1 cellular context compared by ENCODE assay signal in the genomic region with DNA sequence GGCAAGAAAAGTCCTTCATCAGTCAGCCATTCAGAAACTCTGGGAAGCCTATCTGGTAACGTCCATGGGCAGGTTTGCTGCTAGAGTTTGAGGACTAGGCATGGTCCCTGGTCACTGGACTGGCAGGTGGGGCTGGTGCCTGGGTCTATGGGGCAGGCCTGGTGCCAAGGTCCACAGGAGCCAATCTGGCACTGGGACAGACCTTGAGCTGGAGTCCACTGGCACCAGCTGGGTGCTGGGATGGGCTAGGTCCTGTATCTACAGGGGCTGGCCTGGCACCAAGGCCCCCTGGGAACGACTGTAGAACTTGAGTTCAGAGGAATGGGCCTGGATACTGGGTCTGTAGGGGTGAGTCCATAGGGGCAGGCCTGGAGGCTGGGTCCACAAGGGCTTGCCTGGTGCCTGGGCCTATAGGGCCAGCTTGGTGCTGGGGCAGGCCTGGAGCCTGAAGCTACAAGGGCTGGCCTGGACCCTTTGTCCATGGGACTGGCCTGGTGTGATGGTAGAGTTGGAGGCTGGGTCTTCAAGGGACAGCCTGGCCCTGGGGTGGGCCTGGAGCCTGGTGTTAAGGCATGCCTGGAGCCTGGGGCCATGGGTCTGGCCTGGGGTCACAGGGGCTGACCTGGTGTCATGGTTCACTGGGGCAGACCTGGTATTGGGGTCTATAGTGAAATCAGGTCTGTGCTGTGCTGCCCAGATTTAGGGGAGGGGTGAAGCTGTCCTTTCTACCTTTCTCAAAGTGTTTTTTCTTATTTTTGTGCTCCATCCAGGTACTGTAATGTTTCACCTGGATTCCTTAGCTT.
TF ChIP-seq lines count a peak whose summit lies in the region.

No MANE protein-coding gene starts in this region.

TF ChIP-seq in HepG2, 621 proteins besides CTCF, POLR2A, EP300 and RAD21 (continued from another document and continues in another):
- TF ChIP-seq, protein P1, sequence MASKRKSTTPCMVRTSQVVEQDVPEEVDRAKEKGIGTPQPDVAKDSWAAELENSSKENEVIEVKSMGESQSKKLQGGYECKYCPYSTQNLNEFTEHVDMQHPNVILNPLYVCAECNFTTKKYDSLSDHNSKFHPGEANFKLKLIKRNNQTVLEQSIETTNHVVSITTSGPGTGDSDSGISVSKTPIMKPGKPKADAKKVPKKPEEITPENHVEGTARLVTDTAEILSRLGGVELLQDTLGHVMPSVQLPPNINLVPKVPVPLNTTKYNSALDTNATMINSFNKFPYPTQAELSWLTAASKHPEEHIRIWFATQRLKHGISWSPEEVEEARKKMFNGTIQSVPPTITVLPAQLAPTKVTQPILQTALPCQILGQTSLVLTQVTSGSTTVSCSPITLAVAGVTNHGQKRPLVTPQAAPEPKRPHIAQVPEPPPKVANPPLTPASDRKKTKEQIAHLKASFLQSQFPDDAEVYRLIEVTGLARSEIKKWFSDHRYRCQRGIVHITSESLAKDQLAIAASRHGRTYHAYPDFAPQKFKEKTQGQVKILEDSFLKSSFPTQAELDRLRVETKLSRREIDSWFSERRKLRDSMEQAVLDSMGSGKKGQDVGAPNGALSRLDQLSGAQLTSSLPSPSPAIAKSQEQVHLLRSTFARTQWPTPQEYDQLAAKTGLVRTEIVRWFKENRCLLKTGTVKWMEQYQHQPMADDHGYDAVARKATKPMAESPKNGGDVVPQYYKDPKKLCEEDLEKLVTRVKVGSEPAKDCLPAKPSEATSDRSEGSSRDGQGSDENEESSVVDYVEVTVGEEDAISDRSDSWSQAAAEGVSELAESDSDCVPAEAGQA (IDR thresholded peaks at IDR 0.05; ENCODE audit: low read depth): no peak
- TF ChIP-seq, protein P1 (CRISPR knock-in tag; IDR thresholded peaks at IDR 0.05; ENCODE audit: borderline replicate concordance): no peak
- TF ChIP-seq, protein P2, sequence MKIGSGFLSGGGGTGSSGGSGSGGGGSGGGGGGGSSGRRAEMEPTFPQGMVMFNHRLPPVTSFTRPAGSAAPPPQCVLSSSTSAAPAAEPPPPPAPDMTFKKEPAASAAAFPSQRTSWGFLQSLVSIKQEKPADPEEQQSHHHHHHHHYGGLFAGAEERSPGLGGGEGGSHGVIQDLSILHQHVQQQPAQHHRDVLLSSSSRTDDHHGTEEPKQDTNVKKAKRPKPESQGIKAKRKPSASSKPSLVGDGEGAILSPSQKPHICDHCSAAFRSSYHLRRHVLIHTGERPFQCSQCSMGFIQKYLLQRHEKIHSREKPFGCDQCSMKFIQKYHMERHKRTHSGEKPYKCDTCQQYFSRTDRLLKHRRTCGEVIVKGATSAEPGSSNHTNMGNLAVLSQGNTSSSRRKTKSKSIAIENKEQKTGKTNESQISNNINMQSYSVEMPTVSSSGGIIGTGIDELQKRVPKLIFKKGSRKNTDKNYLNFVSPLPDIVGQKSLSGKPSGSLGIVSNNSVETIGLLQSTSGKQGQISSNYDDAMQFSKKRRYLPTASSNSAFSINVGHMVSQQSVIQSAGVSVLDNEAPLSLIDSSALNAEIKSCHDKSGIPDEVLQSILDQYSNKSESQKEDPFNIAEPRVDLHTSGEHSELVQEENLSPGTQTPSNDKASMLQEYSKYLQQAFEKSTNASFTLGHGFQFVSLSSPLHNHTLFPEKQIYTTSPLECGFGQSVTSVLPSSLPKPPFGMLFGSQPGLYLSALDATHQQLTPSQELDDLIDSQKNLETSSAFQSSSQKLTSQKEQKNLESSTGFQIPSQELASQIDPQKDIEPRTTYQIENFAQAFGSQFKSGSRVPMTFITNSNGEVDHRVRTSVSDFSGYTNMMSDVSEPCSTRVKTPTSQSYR (CRISPR knock-in tag; IDR thresholded peaks at IDR 0.05; ENCODE audit: borderline replicate concordance): no peak
- TF ChIP-seq KDM4B (CRISPR knock-in tag; IDR thresholded peaks at IDR 0.05) (no peak), AGO1 (IDR thresholded peaks at IDR 0.05; ENCODE audit: low read depth, low read length, poor library complexity, severe bottlenecking) (no peak), ZNF264 (CRISPR knock-in tag; IDR thresholded peaks at IDR 0.05) (no peak), KAT8 (CRISPR knock-in tag; IDR thresholded peaks at IDR 0.05) (no peak), ZSCAN21 (CRISPR knock-in tag; IDR thresholded peaks at IDR 0.05; ENCODE audit: borderline replicate concordance) (no peak), NRL (CRISPR knock-in tag; IDR thresholded peaks at IDR 0.05; ENCODE audit: borderline replicate concordance) (0 out of 2 replicates have a peak, but pooled peaks have one; percentile 26), EED (CRISPR knock-in tag; IDR thresholded peaks at IDR 0.05) (peak; percentile 41; the same call in 1 of the 2 replicates), JUND (CRISPR knock-in tag; IDR thresholded peaks at IDR 0.05) (no peak), ZNF720 (CRISPR knock-in tag; IDR thresholded peaks at IDR 0.05) (no peak), TEAD2 (CRISPR knock-in tag; IDR thresholded peaks at IDR 0.05) (no peak), RXRA (CRISPR knock-in tag; IDR thresholded peaks at IDR 0.05) (0 out of 2 replicates have a peak, but pooled peaks have one; percentile 38), ZNF607 (CRISPR knock-in tag; IDR thresholded peaks at IDR 0.05; ENCODE audit: borderline replicate concordance) (no peak), KMT2A (CRISPR knock-in tag; IDR thresholded peaks at IDR 0.05) (no peak), ELF4 (CRISPR knock-in tag; IDR thresholded peaks at IDR 0.05; ENCODE audit: borderline replicate concordance) (no peak), ZNF512B (CRISPR knock-in tag; IDR thresholded peaks at IDR 0.05; ENCODE audit: borderline replicate concordance) (no peak), ATF7-NPFF (CRISPR knock-in tag; IDR thresholded peaks at IDR 0.05; ENCODE audit: low read depth) (no peak), TRIM24 (CRISPR knock-in tag; IDR thresholded peaks at IDR 0.05) (no peak), MLXIP (CRISPR knock-in tag; IDR thresholded peaks at IDR 0.05; ENCODE audit: borderline replicate concordance) (no peak), ZNF232 (CRISPR knock-in tag; IDR thresholded peaks at IDR 0.05; ENCODE audit: borderline replicate concordance) (no peak), ZFY (CRISPR knock-in tag; IDR thresholded peaks at IDR 0.05) (peak; percentile 39; the same call in 1 of the 2 replicates), GTF2F1 (IDR thresholded peaks at IDR 0.05; ENCODE audit: low read length) (no peak)
- TF ChIP-seq, protein P3, sequence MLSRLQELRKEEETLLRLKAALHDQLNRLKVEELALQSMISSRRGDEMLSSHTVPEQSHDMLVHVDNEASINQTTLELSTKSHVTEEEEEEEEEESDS (CRISPR knock-in tag; IDR thresholded peaks at IDR 0.05; ENCODE audit: borderline replicate concordance): no peak
- TF ChIP-seq, protein P4, sequence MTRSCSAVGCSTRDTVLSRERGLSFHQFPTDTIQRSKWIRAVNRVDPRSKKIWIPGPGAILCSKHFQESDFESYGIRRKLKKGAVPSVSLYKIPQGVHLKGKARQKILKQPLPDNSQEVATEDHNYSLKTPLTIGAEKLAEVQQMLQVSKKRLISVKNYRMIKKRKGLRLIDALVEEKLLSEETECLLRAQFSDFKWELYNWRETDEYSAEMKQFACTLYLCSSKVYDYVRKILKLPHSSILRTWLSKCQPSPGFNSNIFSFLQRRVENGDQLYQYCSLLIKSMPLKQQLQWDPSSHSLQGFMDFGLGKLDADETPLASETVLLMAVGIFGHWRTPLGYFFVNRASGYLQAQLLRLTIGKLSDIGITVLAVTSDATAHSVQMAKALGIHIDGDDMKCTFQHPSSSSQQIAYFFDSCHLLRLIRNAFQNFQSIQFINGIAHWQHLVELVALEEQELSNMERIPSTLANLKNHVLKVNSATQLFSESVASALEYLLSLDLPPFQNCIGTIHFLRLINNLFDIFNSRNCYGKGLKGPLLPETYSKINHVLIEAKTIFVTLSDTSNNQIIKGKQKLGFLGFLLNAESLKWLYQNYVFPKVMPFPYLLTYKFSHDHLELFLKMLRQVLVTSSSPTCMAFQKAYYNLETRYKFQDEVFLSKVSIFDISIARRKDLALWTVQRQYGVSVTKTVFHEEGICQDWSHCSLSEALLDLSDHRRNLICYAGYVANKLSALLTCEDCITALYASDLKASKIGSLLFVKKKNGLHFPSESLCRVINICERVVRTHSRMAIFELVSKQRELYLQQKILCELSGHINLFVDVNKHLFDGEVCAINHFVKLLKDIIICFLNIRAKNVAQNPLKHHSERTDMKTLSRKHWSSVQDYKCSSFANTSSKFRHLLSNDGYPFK (CRISPR knock-in tag; IDR thresholded peaks at IDR 0.05; ENCODE audit: borderline replicate concordance): no peak
- TF ChIP-seq, protein P5, sequence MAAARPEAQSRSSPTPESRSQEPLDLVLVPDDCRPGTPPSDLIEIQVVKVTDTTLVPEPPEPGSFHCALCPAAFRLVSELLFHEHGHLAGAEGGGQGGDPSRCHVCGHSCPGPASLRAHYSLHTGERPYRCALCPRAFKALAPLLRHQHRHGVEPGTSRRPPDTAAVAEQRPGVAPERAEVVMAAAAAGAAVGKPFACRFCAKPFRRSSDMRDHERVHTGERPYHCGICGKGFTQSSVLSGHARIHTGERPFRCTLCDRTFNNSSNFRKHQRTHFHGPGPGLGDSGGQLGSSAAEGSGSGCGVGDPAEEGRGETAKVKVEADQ (CRISPR knock-in tag; IDR thresholded peaks at IDR 0.05; ENCODE audit: borderline replicate concordance): no peak
- TF ChIP-seq, protein P6, sequence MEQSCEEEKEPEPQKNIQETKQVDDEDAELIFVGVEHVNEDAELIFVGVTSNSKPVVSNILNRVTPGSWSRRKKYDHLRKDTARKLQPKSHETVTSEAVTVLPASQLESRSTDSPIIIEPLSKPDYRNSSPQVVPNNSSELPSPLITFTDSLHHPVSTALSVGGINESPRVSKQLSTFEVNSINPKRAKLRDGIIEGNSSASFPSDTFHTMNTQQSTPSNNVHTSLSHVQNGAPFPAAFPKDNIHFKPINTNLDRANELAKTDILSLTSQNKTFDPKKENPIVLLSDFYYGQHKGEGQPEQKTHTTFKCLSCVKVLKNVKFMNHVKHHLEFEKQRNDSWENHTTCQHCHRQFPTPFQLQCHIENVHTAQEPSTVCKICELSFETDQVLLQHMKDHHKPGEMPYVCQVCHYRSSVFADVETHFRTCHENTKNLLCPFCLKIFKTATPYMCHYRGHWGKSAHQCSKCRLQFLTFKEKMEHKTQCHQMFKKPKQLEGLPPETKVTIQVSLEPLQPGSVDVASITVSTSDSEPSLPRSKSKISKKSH (CRISPR knock-in tag; IDR thresholded peaks at IDR 0.05; ENCODE audit: borderline replicate concordance): peak; percentile 92
- TF ChIP-seq, protein P7, sequence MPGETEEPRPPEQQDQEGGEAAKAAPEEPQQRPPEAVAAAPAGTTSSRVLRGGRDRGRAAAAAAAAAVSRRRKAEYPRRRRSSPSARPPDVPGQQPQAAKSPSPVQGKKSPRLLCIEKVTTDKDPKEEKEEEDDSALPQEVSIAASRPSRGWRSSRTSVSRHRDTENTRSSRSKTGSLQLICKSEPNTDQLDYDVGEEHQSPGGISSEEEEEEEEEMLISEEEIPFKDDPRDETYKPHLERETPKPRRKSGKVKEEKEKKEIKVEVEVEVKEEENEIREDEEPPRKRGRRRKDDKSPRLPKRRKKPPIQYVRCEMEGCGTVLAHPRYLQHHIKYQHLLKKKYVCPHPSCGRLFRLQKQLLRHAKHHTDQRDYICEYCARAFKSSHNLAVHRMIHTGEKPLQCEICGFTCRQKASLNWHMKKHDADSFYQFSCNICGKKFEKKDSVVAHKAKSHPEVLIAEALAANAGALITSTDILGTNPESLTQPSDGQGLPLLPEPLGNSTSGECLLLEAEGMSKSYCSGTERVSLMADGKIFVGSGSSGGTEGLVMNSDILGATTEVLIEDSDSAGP (CRISPR knock-in tag; IDR thresholded peaks at IDR 0.05; ENCODE audit: borderline replicate concordance): peak; percentile 50; the same call in 1 of the 2 replicates
